ENCODE assay signal across 17 cellular contexts in the genomic region with DNA sequence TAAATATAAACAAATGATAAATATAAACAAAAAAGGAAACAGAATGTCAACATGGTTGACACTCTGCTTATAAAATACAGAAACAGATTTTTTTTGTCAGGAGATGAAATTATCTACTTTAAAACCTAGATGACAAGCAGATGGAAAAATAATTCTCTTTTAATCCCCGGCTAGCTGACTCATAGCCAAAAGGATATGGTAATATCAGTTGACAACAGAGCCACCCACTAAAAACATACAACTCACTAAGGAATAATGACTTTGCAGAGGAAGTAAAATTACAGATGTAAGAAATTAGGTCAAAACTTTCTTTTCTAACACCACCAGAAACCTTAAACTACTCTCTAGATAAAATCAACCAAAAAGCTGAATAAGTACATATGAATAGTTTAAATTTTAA.
"Had no signal": no experiment of that assay in that cellular context is flagged by ENCODE, and none has a peak within 500 bp of the region (broad histone marks: within the 10 kb centered on the region; RNA-seq: fewer than 3 reads in every experiment).

No MANE protein-coding gene starts in this region.

- H3K27me3 ChIP-seq: heart left ventricle, neural progenitor cell, pancreas, sigmoid colon, testis, upper lobe of left lung had no signal

- ATAC-seq: activated CD8-positive, alpha-beta T cell treated with anti-CD3 and anti-CD28 coated beads for 36 hours; activated T-cell treated with anti-CD3 and anti-CD28 coated beads, Interleukin-2, amount 50 U/mL, for 4 hours; heart left ventricle; left cardiac atrium; pancreas; stimulated activated naive CD8-positive, alpha-beta T cell treated with anti-CD3 and anti-CD28 coated beads, Interleukin-15, amount 100 ng/mL, for 72 hours had no signal

- H3K4me2 ChIP-seq: neural progenitor cell had no signal

- H3K36me3 ChIP-seq: heart left ventricle, neural progenitor cell, pancreas, sigmoid colon, upper lobe of left lung had no signal

- H3K27ac ChIP-seq: heart left ventricle, neural progenitor cell, pancreas, sigmoid colon, testis, upper lobe of left lung had no signal

- H3K9me3 ChIP-seq: pancreas, testis had no signal

- DNase-seq: activated CD4-positive, alpha-beta T cell treated with anti-CD3 and anti-CD28 coated beads for 4 hours; activated CD8-positive, alpha-beta T cell treated with anti-CD3 and anti-CD28 coated beads for 36 hours; activated effector memory CD4-positive, alpha-beta T cell treated with Interleukin-2 at 50 U/mL for 16 hours; activated T-cell treated with anti-CD3 and anti-CD28 coated beads, Interleukin-2, amount 50 U/mL, for 4 hours; amniotic stem cell; heart left ventricle; left cardiac atrium; naive B cell; pancreas; sigmoid colon; stimulated activated CD4-positive, alpha-beta T cell treated with anti-CD3 and anti-CD28 coated beads, Interleukin-1b, Interleukin-23, amount 100 ng/mL, for 48 hours; stimulated activated naive CD8-positive, alpha-beta T cell treated with anti-CD3 and anti-CD28 coated beads, Interleukin-15, amount 100 ng/mL, for 72 hours; testis; upper lobe of left lung had no signal

- H3K4me3 ChIP-seq: heart left ventricle, neural progenitor cell, pancreas, sigmoid colon, testis, upper lobe of left lung had no signal

- FAIRE-seq: colon, frontal cortex, pancreas had no signal

- H3K4me1 ChIP-seq: heart left ventricle, neural progenitor cell, pancreas, sigmoid colon, testis, upper lobe of left lung had no signal

- H3K9ac ChIP-seq: neural progenitor cell had no signal

- H2AFZ ChIP-seq: neural progenitor cell had no signal
